ENCODE assay signal across 18 cellular contexts in genomic region chr13:33392794-33393371, GRCh38.
"Had no signal": no experiment of that assay in that cellular context is flagged by ENCODE, and none has a peak within 500 bp of the region (broad histone marks: within the 10 kb centered on the region; RNA-seq: fewer than 3 reads in every experiment).

No MANE protein-coding gene starts in this region.

- H3K4me3 Mint-ChIP-seq: activated CD4-positive, alpha-beta T cell treated with anti-CD3 and anti-CD28 coated beads, Interleukin-2, amount 10 ng/mL, durations not matched to agents 7 days and 5 days; activated naive CD8-positive, alpha-beta T cell treated with anti-CD3 and anti-CD28 coated beads for 36 hours; activated T-helper 1 cell treated with anti-CD3 and anti-CD28 coated beads, Interleukin-12 subunit alpha, Interleukin-12 subunit beta, Interleukin-2, Interleukin-4 antibody, amounts not matched to agents 30 ng/mL and 10 ng/mL and 1 ng/mL, durations not matched to agents 14 hours and 24 hours and 36 hours; dendritic cell treated with granulocyte-macrophage colony-stimulating factor and Interleukin-4, amounts not matched to agents 40 ng/mL and 50 ng/mL, for 4 days; natural killer cell; T-helper 2 cell treated with Interferon-gamma antibody and Interleukin-4, amounts not matched to agents 5 μg/mL and 100 μg/mL, for 36 hours had no signal

- DNase-seq: activated CD4-positive, alpha-beta T cell treated with anti-CD3 and anti-CD28 coated beads, Interleukin-2, amount 10 ng/mL, durations not matched to agents 7 days and 5 days; activated naive CD8-positive, alpha-beta T cell treated with anti-CD3 and anti-CD28 coated beads for 36 hours; cerebellar nuclear complex; effector memory CD4-positive, alpha-beta T cell; heart left ventricle; natural killer cell; stimulated activated CD4-positive, alpha-beta T cell treated with anti-CD3 and anti-CD28 coated beads, Interleukin-4, amount 100 ng/mL, for 4 hours; stimulated activated CD8-positive, alpha-beta memory T cell treated with anti-CD3 and anti-CD28 coated beads, Interleukin-4, amount 100 ng/mL, for 48 hours; stimulated activated naive CD4-positive, alpha-beta T cell treated with Interleukin-2 at 50 U/mL for 16 hours; upper lobe of right lung had no signal

- H3K4me1 Mint-ChIP-seq: activated CD4-positive, alpha-beta T cell treated with anti-CD3 and anti-CD28 coated beads, Interleukin-2, amount 10 ng/mL, durations not matched to agents 7 days and 5 days; activated naive CD8-positive, alpha-beta T cell treated with anti-CD3 and anti-CD28 coated beads for 36 hours; natural killer cell had no signal

- H3K36me3 Mint-ChIP-seq: activated naive CD8-positive, alpha-beta T cell treated with anti-CD3 and anti-CD28 coated beads for 36 hours; natural killer cell had no signal

- ATAC-seq: heart left ventricle, left lobe of liver, natural killer cell, upper lobe of right lung had no signal

- H3K27ac Mint-ChIP-seq: activated CD4-positive, alpha-beta T cell treated with anti-CD3 and anti-CD28 coated beads, Interleukin-2, amount 10 ng/mL, durations not matched to agents 7 days and 5 days; activated naive CD8-positive, alpha-beta T cell treated with anti-CD3 and anti-CD28 coated beads for 36 hours; activated T-helper 1 cell treated with anti-CD3 and anti-CD28 coated beads, Interleukin-12 subunit alpha, Interleukin-12 subunit beta, Interleukin-2, Interleukin-4 antibody, amounts not matched to agents 30 ng/mL and 10 ng/mL and 1 ng/mL, durations not matched to agents 14 hours and 24 hours and 36 hours; dendritic cell treated with granulocyte-macrophage colony-stimulating factor and Interleukin-4, amounts not matched to agents 40 ng/mL and 50 ng/mL, for 4 days; natural killer cell; T-helper 2 cell treated with Interferon-gamma antibody and Interleukin-4, amounts not matched to agents 5 μg/mL and 100 μg/mL, for 36 hours had no signal

- H3K9me3 Mint-ChIP-seq: activated CD4-positive, alpha-beta T cell treated with anti-CD3 and anti-CD28 coated beads, Interleukin-2, amount 10 ng/mL, durations not matched to agents 7 days and 5 days; activated naive CD8-positive, alpha-beta T cell treated with anti-CD3 and anti-CD28 coated beads for 36 hours; activated T-helper 1 cell treated with anti-CD3 and anti-CD28 coated beads, Interleukin-12 subunit alpha, Interleukin-12 subunit beta, Interleukin-2, Interleukin-4 antibody, amounts not matched to agents 30 ng/mL and 10 ng/mL and 1 ng/mL, durations not matched to agents 14 hours and 24 hours and 36 hours; dendritic cell treated with granulocyte-macrophage colony-stimulating factor and Interleukin-4, amounts not matched to agents 40 ng/mL and 50 ng/mL, for 4 days; T-helper 2 cell treated with Interferon-gamma antibody and Interleukin-4, amounts not matched to agents 5 μg/mL and 100 μg/mL, for 36 hours had no signal

- H3K27me3 ChIP-seq: heart left ventricle, neutrophil, right atrium auricular region, suprapubic skin, upper lobe of right lung had no signal

- H3K27me3 Mint-ChIP-seq: activated CD4-positive, alpha-beta T cell treated with anti-CD3 and anti-CD28 coated beads, Interleukin-2, amount 10 ng/mL, durations not matched to agents 7 days and 5 days; dendritic cell treated with granulocyte-macrophage colony-stimulating factor and Interleukin-4, amounts not matched to agents 40 ng/mL and 50 ng/mL, for 4 days had no signal

- H3K4me1 ChIP-seq: suprapubic skin, upper lobe of right lung had no signal

- H3K27ac ChIP-seq: neutrophil, skin epidermis, suprapubic skin, upper lobe of right lung had no signal

- H3K9me3 ChIP-seq: heart left ventricle, neutrophil, right atrium auricular region, suprapubic skin, upper lobe of right lung had no signal

- H3K36me3 ChIP-seq: heart left ventricle, neutrophil, right atrium auricular region, suprapubic skin, upper lobe of right lung had no signal

- H3K4me3 ChIP-seq: heart left ventricle, right atrium auricular region, skin epidermis, suprapubic skin, upper lobe of right lung had no signal
